8 cellular contexts compared by ENCODE assay signal in the genomic region with DNA sequence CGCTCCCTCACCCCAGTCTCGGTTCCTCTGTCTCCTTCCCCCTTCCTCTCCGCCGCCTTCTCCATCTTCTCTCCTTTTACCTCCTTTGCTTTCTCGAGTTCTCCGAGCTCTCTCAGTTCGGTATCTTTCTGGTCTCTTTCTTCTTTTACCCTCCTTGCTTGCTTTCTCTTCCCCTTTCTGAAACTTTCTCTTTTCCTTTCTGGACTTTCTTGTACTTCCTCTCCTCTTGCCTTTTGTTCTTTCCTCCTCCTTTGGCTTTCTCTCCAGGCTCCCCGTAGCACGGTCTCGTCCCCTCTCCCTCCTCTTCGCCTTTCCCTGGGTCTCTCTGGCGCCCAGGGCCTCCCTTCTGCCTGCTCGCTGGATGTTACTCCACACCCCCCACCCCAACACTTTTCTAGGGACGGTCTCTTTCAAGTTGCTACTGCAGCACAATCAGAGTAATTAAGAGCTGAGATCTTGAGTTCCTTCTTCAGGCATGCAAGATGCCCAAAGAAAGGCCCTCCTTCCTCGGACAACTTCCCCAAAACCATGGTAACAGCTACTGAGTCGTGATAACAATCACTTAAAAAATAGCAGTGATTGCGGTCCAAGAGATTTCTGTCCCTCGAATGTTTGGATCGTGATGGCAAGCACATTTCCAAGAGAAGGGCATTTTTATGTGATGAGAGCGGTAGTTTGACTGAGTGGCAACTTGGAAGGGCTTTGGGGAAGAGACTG.
A peak's percentile ranks its signal among the peaks of the same experiment; 100 is the strongest.
DNase-seq lines count a peak whose midpoint lies in the region; ATAC-seq and TF ChIP-seq lines count a peak whose summit lies in the region.

No MANE protein-coding gene starts in this region.

- peaks cover 4% of the 10 kb centered on the region for H3K4me1 ChIP-seq in iPS-15b (ENCODE audit: control insufficient read depth, insufficient read depth, low read length)
- peaks cover 1 to 57% (median 50%) of the 10 kb centered on the region in 5 donors for H3K4me1 ChIP-seq in subcutaneous abdominal adipose tissue (ENCODE audit: control insufficient read depth in 5 of 5, insufficient read depth in 5 of 5, low read length in 5 of 5)

- TF ChIP-seq CTCF in WI38 (IDR thresholded peaks at IDR 0.05; ENCODE audit: low read depth, low read length): no peak

- ATAC-seq in HG02759 (IDR thresholded peaks at IDR 0.05; ENCODE audit: unreplicated experiment) (no peak), GM19455 (IDR thresholded peaks at IDR 0.05; ENCODE audit: unreplicated experiment) (no peak)

- no peak overlapping the region for H3K9ac ChIP-seq in iPS-15b (ENCODE audit: low read depth, low read length)
- peak overlapping the region in 3 of 5 donors; percentile 19 to 88 (median 59) for H3K9ac ChIP-seq in subcutaneous abdominal adipose tissue (ENCODE audit: low read length in 5 of 5)

- H3K4me3 ChIP-seq in WI38 (ENCODE audit: low read depth, low read length) (peak overlapping the region; percentile 60), iPS-15b (ENCODE audit: low read depth, low read length) (peak overlapping the region; percentile 74), subcutaneous abdominal adipose tissue (ENCODE audit: low read depth in 1 of 5, low read length in 5 of 5) (peak overlapping the region; percentile 61 to 93 (median 68))

- no peaks in the 10 kb centered on the region for H3K36me3 ChIP-seq in iPS-15b (ENCODE audit: control insufficient read depth, insufficient read depth, low read length)
- no peaks in the 10 kb centered on the region for H3K36me3 ChIP-seq in subcutaneous abdominal adipose tissue (ENCODE audit: control insufficient read depth in 5 of 5, insufficient read depth in 5 of 5, low read length in 5 of 5)

- peak overlapping the region; percentile 84 for H3K27ac ChIP-seq in subcutaneous abdominal adipose tissue (ENCODE audit: low read depth, low read length)

- DNase-seq in SIG-M5 treated with dmso at 0.1 percent for 504 hours (lab: John Stamatoyannopoulos, UW; ENCODE audit: unreplicated experiment) (peak; percentile 53), SIG-M5 (lab: John Stamatoyannopoulos, UW) (no peak)
- no peak for DNase-seq in stimulated activated CD4-positive, alpha-beta T cell treated with anti-CD3 and anti-CD28 coated beads, Interleukin-15, amount 100 ng/mL, for 24 hours

- H3K27me3 ChIP-seq in iPS-15b (ENCODE audit: control insufficient read depth, insufficient read depth, low read length) (peaks cover 62% of the 10 kb centered on the region), subcutaneous abdominal adipose tissue (ENCODE audit: control insufficient read depth in 5 of 5, insufficient read depth in 4 of 5, low read length in 5 of 5) (peaks cover 0 to 29% (median 21%) of the 10 kb centered on the region in 5 donors)

- H3K9me3 ChIP-seq in iPS-15b (ENCODE audit: control insufficient read depth, insufficient read depth, low read length) (no peaks in the 10 kb centered on the region), subcutaneous abdominal adipose tissue (ENCODE audit: control insufficient read depth in 5 of 5, low read length in 5 of 5) (no peaks in the 10 kb centered on the region)
